9 cellular contexts compared by ENCODE assay signal in genomic region chr5:157570801-157571200, GRCh38. TPM values are rescaled to one million over a fixed set of nuclear protein-coding genes. Genes with fewer than 3 reads are reported as not detected.
DNase-seq lines count a peak whose midpoint lies in the region; ATAC-seq and TF ChIP-seq lines count a peak whose summit lies in the region.
"Had no signal": no experiment of that assay in that cellular context is flagged by ENCODE, and none has a peak within 500 bp of the region (broad histone marks: within the 10 kb centered on the region; RNA-seq: fewer than 3 reads in every experiment).

No MANE protein-coding gene starts in this region.

- peaks cover 52% of the 10 kb centered on the region for H3K4me1 Mint-ChIP-seq in activated T-cell treated with anti-CD3 and anti-CD28 coated beads, Interleukin-2, amount 50 U/mL, for 72 hours (ENCODE audit: low read depth)

- H3K9me3 ChIP-seq in stomach (no peaks in the 10 kb centered on the region), prostate gland (no peaks in the 10 kb centered on the region)

- intact Hi-C loops in dorsolateral prefrontal cortex (cut with DNase I) (no loop called here), stomach (cut with DNase I; ENCODE audit: low total_unique reads) (no loop called here), prostate gland (cut with DNase I) (loop anchor here (10.0 kb wide), 1 partner anchor 196 kb away; no protein-coding TSS in a partner anchor)

- no peak for TF ChIP-seq POLR2A in stomach (IDR thresholded peaks at IDR 0.05)
- TF ChIP-seq POLR2A in prostate gland (IDR thresholded peaks at IDR 0.05): no peak

- peaks cover 0 to 21% (median 3%) of the 10 kb centered on the region in 4 donors for H3K36me3 ChIP-seq in stomach
- H3K36me3 ChIP-seq in prostate gland: no peaks in the 10 kb centered on the region

- 76 to 85% (median 80%) methylated on average over 2 of the region's 2 CpGs for WGBS in stomach, 5 donors
- WGBS in prostate gland: 76% methylated on average over 2 of the region's 2 CpGs

- peak overlapping the region; percentile 63 for H3K27ac Mint-ChIP-seq in activated T-cell treated with anti-CD3 and anti-CD28 coated beads, Interleukin-2, amount 50 U/mL, for 72 hours

- H3K27me3 ChIP-seq in dorsolateral prefrontal cortex (peaks cover 0 to 7% (median 0%) of the 10 kb centered on the region in 45 donors), stomach (peaks cover 0 to 20% (median 16%) of the 10 kb centered on the region in 3 donors), prostate gland (replicated peaks; ENCODE audit: insufficient read depth) (no peaks in the 10 kb centered on the region)

- H3K4me3 ChIP-seq in dorsolateral prefrontal cortex: no peak overlapping the region
- no peak overlapping the region for H3K4me3 ChIP-seq in stomach
- H3K4me3 ChIP-seq in prostate gland: no peak overlapping the region

- no peaks in the 10 kb centered on the region for H3K9me3 Mint-ChIP-seq in activated T-cell treated with anti-CD3 and anti-CD28 coated beads, Interleukin-2, amount 50 U/mL, for 72 hours

- H3K27ac ChIP-seq in dorsolateral prefrontal cortex: peak overlapping the region in 35 of 59 donors; percentile 1 to 89 (median 54)
- H3K27ac ChIP-seq in stomach: peak overlapping the region in 4 of 5 donors; percentile 54 to 92 (median 73)
- H3K27ac ChIP-seq in prostate gland: no peak overlapping the region

- H3K36me3 Mint-ChIP-seq in activated T-cell treated with anti-CD3 and anti-CD28 coated beads, Interleukin-2, amount 50 U/mL, for 72 hours (ENCODE audit: insufficient read depth in 2 of 2): peaks cover 16 to 27% of the 10 kb centered on the region in 2 donors

- TF ChIP-seq CTCF in dorsolateral prefrontal cortex (IDR thresholded peaks at IDR 0.05 in 54 of 56, conservative IDR thresholded peaks at IDR 0.05 in 2 of 56; ENCODE audit: low read depth in 1 of 56, partially characterized antibody in 56 of 56) (no peak), stomach (IDR thresholded peaks at IDR 0.05) (no peak), prostate gland (IDR thresholded peaks at IDR 0.05) (no peak)

- ATAC-seq in activated T-cell treated with anti-CD3 and anti-CD28 coated beads, Interleukin-2, amount 50 U/mL, for 72 hours (replicated peaks in 1 of 2): peak in 1 of 2 donors; percentile 27
- ATAC-seq in HG03378 (IDR thresholded peaks at IDR 0.05; ENCODE audit: unreplicated experiment): peak; percentile 4

- peak overlapping the region; percentile 72 to 91 for H3K4me3 Mint-ChIP-seq in activated T-cell treated with anti-CD3 and anti-CD28 coated beads, Interleukin-2, amount 50 U/mL, for 72 hours

- DNase-seq in activated T-cell treated with anti-CD3 and anti-CD28 coated beads, Interleukin-2, amount 50 U/mL, for 72 hours: no peak
- no peak for DNase-seq in activated T-cell treated with anti-CD3 and anti-CD28 coated beads, Interleukin-2, amount 50 U/mL, for 1 hour
- no peak for DNase-seq in dorsolateral prefrontal cortex
- no peak for DNase-seq in stomach
- no peak for DNase-seq in SIG-M5 (lab: John Stamatoyannopoulos, UW)
- DNase-seq in NCI-H69 (lab: John Stamatoyannopoulos, UW): no peak
- DNase-seq in prostate gland (ENCODE audit: low spot score): no peak
- DNase-seq: NCI-H1694 had no signal

- H3K27me3 Mint-ChIP-seq in activated T-cell treated with anti-CD3 and anti-CD28 coated beads, Interleukin-2, amount 50 U/mL, for 72 hours (ENCODE audit: low read depth): peaks cover 6% of the 10 kb centered on the region

- peaks cover 12 to 90% (median 32%) of the 10 kb centered on the region in 4 donors for H3K4me1 ChIP-seq in stomach
- no peaks in the 10 kb centered on the region for H3K4me1 ChIP-seq in prostate gland (replicated peaks)

- no peak for TF ChIP-seq EP300 in stomach (IDR thresholded peaks at IDR 0.05)

RNA-seq across cellular contexts. Expression of gene ADAM19, which starts 4.8 kb away (rescaled TPM):
- total RNA-seq in activated T-cell treated with anti-CD3 and anti-CD28 coated beads, Interleukin-2, amount 50 U/mL, for 72 hours: 100 to 1,000 TPM in 1 of 2 donors, 10 to 100 TPM in 1; 50.2 to 127 TPM
- total RNA-seq in dorsolateral prefrontal cortex: 10 to 100 TPM in 82 of 120 experiments, 1 to 10 TPM in 38; 6.7 to 17.9 (median 11.0) TPM
- total RNA-seq in stomach: 10 to 100 TPM in 3 of 5 donors, 1 to 10 TPM in 2; 1.2 to 42.8 (median 13.3) TPM
- polyA plus RNA-seq in stomach: 1 to 10 TPM; 3.3 to 4.1 (median 3.4) TPM
- 1 to 10 TPM; 1.9 to 8.1 TPM for total RNA-seq in prostate gland

Comparison
In these comparisons a context has a peak if more than half of its experiments do, and no peak if none do; other contexts are left out.
1. H3K27ac ChIP-seq: peak in dorsolateral prefrontal cortex (35 of 59) and stomach (4 of 5); none in prostate gland (0 of 2).